Comparison of ENCODE assay signal across 26 cellular contexts in genomic region chr11:34887260-34887659, GRCh38.
"Had no signal": no experiment of that assay in that cellular context is flagged by ENCODE, and none has a peak within 500 bp of the region (broad histone marks: within the 10 kb centered on the region; RNA-seq: fewer than 3 reads in every experiment).

No MANE protein-coding gene starts in this region.

- H3K4me3 Mint-ChIP-seq: activated CD8-positive, alpha-beta memory T cell treated with anti-CD3 and anti-CD28 coated beads, Interleukin-2, amount 10 ng/mL, durations not matched to agents 7 days and 5 days; activated CD8-positive, alpha-beta T cell treated with anti-CD3 and anti-CD28 coated beads, Interleukin-2, amount 10 ng/mL, durations not matched to agents 7 days and 5 days; activated T-cell treated with anti-CD3 and anti-CD28 coated beads, Interleukin-2, amount 50 U/mL, for 72 hours; central memory CD8-positive, alpha-beta T cell; natural killer cell treated with Interleukin-12 subunit alpha and Interleukin-12 subunit beta and Interleukin-15 and Interleukin-18, amount 100 ng/mL, for 72 hours; stimulated activated effector memory CD8-positive, alpha-beta T cell treated with anti-CD3 and anti-CD28 coated beads, Interleukin-12 subunit alpha, Interleukin-12 subunit beta, amount 100 ng/mL, for 72 hours; stimulated activated naive CD8-positive, alpha-beta T cell treated with anti-CD3 and anti-CD28 coated beads, Interleukin-15, Interleukin-2, amounts not matched to agents 100 ng/mL and 50 ng/mL, for 24 hours; T-helper 1 cell treated with Interleukin-12 subunit alpha and Interleukin-12 subunit beta and Interleukin-4 antibody, amounts not matched to agents 30 μg/mL and 1 μg/mL, for 36 hours; WTC11 had no signal

- H3K4me1 Mint-ChIP-seq: activated CD8-positive, alpha-beta memory T cell treated with anti-CD3 and anti-CD28 coated beads, Interleukin-2, amount 10 ng/mL, durations not matched to agents 7 days and 5 days; central memory CD8-positive, alpha-beta T cell; stimulated activated effector memory CD8-positive, alpha-beta T cell treated with anti-CD3 and anti-CD28 coated beads, Interleukin-12 subunit alpha, Interleukin-12 subunit beta, amount 100 ng/mL, for 72 hours; WTC11 had no signal

- H3K4me1 ChIP-seq: gastrocnemius medialis, left ventricle myocardium inferior, thyroid gland, upper lobe of right lung had no signal

- H3K36me3 ChIP-seq: thyroid gland had no signal

- H3K27ac ChIP-seq: epithelial cell of prostate, gastrocnemius medialis, left ventricle myocardium inferior, skin epidermis, thyroid gland, upper lobe of right lung had no signal

- H3K4me3 ChIP-seq: gastrocnemius medialis, left ventricle myocardium inferior, lung, skin epidermis, thyroid gland, upper lobe of right lung had no signal

- H3K9me3 ChIP-seq: gastrocnemius medialis, left ventricle myocardium inferior, thyroid gland, upper lobe of right lung had no signal

- DNase-seq: activated CD4-positive, alpha-beta T cell treated with anti-CD3 and anti-CD28 coated beads for 1 hour; activated CD8-positive, alpha-beta memory T cell treated with anti-CD3 and anti-CD28 coated beads, Interleukin-2, amount 10 ng/mL, durations not matched to agents 7 days and 5 days; activated CD8-positive, alpha-beta T cell treated with anti-CD3 and anti-CD28 coated beads, Interleukin-2, amount 10 ng/mL, durations not matched to agents 7 days and 5 days; activated naive CD4-positive, alpha-beta T cell; activated T-cell treated with anti-CD3 and anti-CD28 coated beads for 4 hours; activated T-cell treated with anti-CD3 and anti-CD28 coated beads, Interleukin-2, amount 50 U/mL, for 72 hours; effector CD8-positive, alpha-beta T cell; gastrocnemius medialis; glutamatergic neuron; left ventricle myocardium inferior; mesendoderm; posterior cingulate gyrus; stimulated activated CD4-positive, alpha-beta T cell treated with anti-CD3 and anti-CD28 coated beads, Interleukin-4, amount 100 ng/mL, for 24 hours; T-helper 9 cell; thyroid gland; upper lobe of right lung had no signal

- H3K27me3 Mint-ChIP-seq: activated CD8-positive, alpha-beta memory T cell treated with anti-CD3 and anti-CD28 coated beads, Interleukin-2, amount 10 ng/mL, durations not matched to agents 7 days and 5 days; central memory CD8-positive, alpha-beta T cell; natural killer cell treated with Interleukin-12 subunit alpha and Interleukin-12 subunit beta and Interleukin-15 and Interleukin-18, amount 100 ng/mL, for 72 hours; stimulated activated naive CD8-positive, alpha-beta T cell treated with anti-CD3 and anti-CD28 coated beads, Interleukin-15, Interleukin-2, amounts not matched to agents 100 ng/mL and 50 ng/mL, for 24 hours had no signal

- H3K27ac Mint-ChIP-seq: activated CD8-positive, alpha-beta memory T cell treated with anti-CD3 and anti-CD28 coated beads, Interleukin-2, amount 10 ng/mL, durations not matched to agents 7 days and 5 days; activated CD8-positive, alpha-beta T cell treated with anti-CD3 and anti-CD28 coated beads, Interleukin-2, amount 10 ng/mL, durations not matched to agents 7 days and 5 days; activated naive CD4-positive, alpha-beta T cell treated with anti-CD3 and anti-CD28 coated beads, Interleukin-2, amount 50 U/mL, for 72 hours; activated T-cell treated with anti-CD3 and anti-CD28 coated beads, Interleukin-2, amount 50 U/mL, for 72 hours; natural killer cell treated with Interleukin-12 subunit alpha and Interleukin-12 subunit beta and Interleukin-15 and Interleukin-18, amount 100 ng/mL, for 72 hours; stimulated activated effector memory CD8-positive, alpha-beta T cell treated with anti-CD3 and anti-CD28 coated beads, Interleukin-12 subunit alpha, Interleukin-12 subunit beta, amount 100 ng/mL, for 72 hours; stimulated activated naive CD8-positive, alpha-beta T cell treated with anti-CD3 and anti-CD28 coated beads, Interleukin-15, Interleukin-2, amounts not matched to agents 100 ng/mL and 50 ng/mL, for 24 hours; T-helper 1 cell treated with Interleukin-12 subunit alpha and Interleukin-12 subunit beta and Interleukin-4 antibody, amounts not matched to agents 30 μg/mL and 1 μg/mL, for 36 hours; WTC11 had no signal

- H3K9me3 Mint-ChIP-seq: activated naive CD4-positive, alpha-beta T cell treated with anti-CD3 and anti-CD28 coated beads, Interleukin-2, amount 50 U/mL, for 72 hours; activated T-cell treated with anti-CD3 and anti-CD28 coated beads, Interleukin-2, amount 50 U/mL, for 72 hours; central memory CD8-positive, alpha-beta T cell; natural killer cell treated with Interleukin-12 subunit alpha and Interleukin-12 subunit beta and Interleukin-15 and Interleukin-18, amount 100 ng/mL, for 72 hours; stimulated activated effector memory CD8-positive, alpha-beta T cell treated with anti-CD3 and anti-CD28 coated beads, Interleukin-12 subunit alpha, Interleukin-12 subunit beta, amount 100 ng/mL, for 72 hours; stimulated activated naive CD8-positive, alpha-beta T cell treated with anti-CD3 and anti-CD28 coated beads, Interleukin-15, Interleukin-2, amounts not matched to agents 100 ng/mL and 50 ng/mL, for 24 hours; T-helper 1 cell treated with Interleukin-12 subunit alpha and Interleukin-12 subunit beta and Interleukin-4 antibody, amounts not matched to agents 30 μg/mL and 1 μg/mL, for 36 hours; WTC11 had no signal

- H3K27me3 ChIP-seq: gastrocnemius medialis, thyroid gland, upper lobe of right lung had no signal
